In the genomic region with DNA sequence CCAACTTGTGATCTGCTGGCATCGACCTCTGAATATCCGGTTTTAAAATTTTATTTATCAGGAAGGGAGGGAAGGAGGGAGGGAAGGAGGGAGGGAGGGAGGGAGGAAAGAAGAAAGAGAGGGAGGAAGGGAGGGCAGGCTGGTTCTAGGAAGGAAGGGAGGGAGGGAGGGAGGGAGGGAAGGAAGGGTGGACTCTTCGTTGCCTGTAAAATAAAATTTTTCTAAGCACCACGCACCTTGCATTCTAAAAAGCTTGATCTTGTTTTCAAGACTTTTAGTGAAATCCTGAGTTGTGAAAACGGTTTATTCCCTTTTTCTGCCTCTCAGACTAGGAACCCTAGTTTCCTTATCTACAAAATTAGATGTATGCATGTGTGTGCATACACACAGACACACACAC, we compare ENCODE assay signal across 40 cellular contexts.
"Had no signal": no experiment of that assay in that cellular context is flagged by ENCODE, and none has a peak within 500 bp of the region (broad histone marks: within the 10 kb centered on the region; RNA-seq: fewer than 3 reads in every experiment).

No MANE protein-coding gene starts in this region.

- H3K4me1 ChIP-seq: adrenal gland, ascending aorta, body of pancreas, breast epithelium had no signal

- H3K27me3 ChIP-seq: adrenal gland, ascending aorta, body of pancreas, brain microvascular endothelial cell, breast epithelium, cardiac muscle cell had no signal

- H3K4me3 ChIP-seq: adrenal gland, ascending aorta, body of pancreas, breast epithelium, cardiac muscle cell had no signal

- H3K4me3 Mint-ChIP-seq: activated naive CD4-positive, alpha-beta T cell treated with anti-CD3 and anti-CD28 coated beads for 36 hours; activated naive CD4-positive, alpha-beta T cell treated with anti-CD3 and anti-CD28 coated beads, Interleukin-2, amount 10 ng/mL, durations not matched to agents 7 days and 5 days; activated naive CD4-positive, alpha-beta T cell treated with anti-CD3 and anti-CD28 coated beads, Interleukin-2, amount 50 U/mL, for 24 hours; activated naive CD8-positive, alpha-beta T cell; activated naive CD8-positive, alpha-beta T cell treated with anti-CD3 and anti-CD28 coated beads for 36 hours; activated naive CD8-positive, alpha-beta T cell treated with anti-CD3 and anti-CD28 coated beads, Interleukin-2, amount 10 ng/mL, durations not matched to agents 7 days and 5 days; activated naive CD8-positive, alpha-beta T cell treated with anti-CD3 and anti-CD28 coated beads, Interleukin-2, amount 50 U/mL, for 24 hours; activated T-cell treated with anti-CD3 and anti-CD28 coated beads, Interleukin-2, amount 50 U/mL, for 24 hours; activated T-cell treated with anti-CD3 and anti-CD28 coated beads, Interleukin-2, amount 50 U/mL, for 4 hours; activated T-cell treated with anti-CD3 and anti-CD28 coated beads, Interleukin-2, amount 50 U/mL, for 72 hours; activated T-helper 1 cell treated with anti-CD3 and anti-CD28 coated beads, Interleukin-12 subunit alpha, Interleukin-12 subunit beta, Interleukin-2, Interleukin-4 antibody, amounts not matched to agents 30 ng/mL and 10 ng/mL and 1 ng/mL, durations not matched to agents 14 hours and 24 hours and 36 hours; activated T-helper 17 cell treated with anti-CD3 and anti-CD28 coated beads, Interleukin-2, amount 50 U/mL, for 72 hours; brain; central memory CD8-positive, alpha-beta T cell had no signal

- H3K27ac Mint-ChIP-seq: activated naive CD4-positive, alpha-beta T cell treated with anti-CD3 and anti-CD28 coated beads for 36 hours; activated naive CD4-positive, alpha-beta T cell treated with anti-CD3 and anti-CD28 coated beads, Interleukin-2, amount 10 ng/mL, durations not matched to agents 7 days and 5 days; activated naive CD4-positive, alpha-beta T cell treated with anti-CD3 and anti-CD28 coated beads, Interleukin-2, amount 50 U/mL, for 24 hours; activated naive CD4-positive, alpha-beta T cell treated with anti-CD3 and anti-CD28 coated beads, Interleukin-2, amount 50 U/mL, for 72 hours; activated naive CD8-positive, alpha-beta T cell; activated naive CD8-positive, alpha-beta T cell treated with anti-CD3 and anti-CD28 coated beads for 36 hours; activated naive CD8-positive, alpha-beta T cell treated with anti-CD3 and anti-CD28 coated beads, Interleukin-2, amount 10 ng/mL, durations not matched to agents 7 days and 5 days; activated naive CD8-positive, alpha-beta T cell treated with anti-CD3 and anti-CD28 coated beads, Interleukin-2, amount 50 U/mL, for 24 hours; activated T-cell treated with anti-CD3 and anti-CD28 coated beads, Interleukin-2, amount 50 U/mL, for 24 hours; activated T-cell treated with anti-CD3 and anti-CD28 coated beads, Interleukin-2, amount 50 U/mL, for 72 hours; activated T-helper 1 cell treated with anti-CD3 and anti-CD28 coated beads, Interleukin-12 subunit alpha, Interleukin-12 subunit beta, Interleukin-2, Interleukin-4 antibody, amounts not matched to agents 30 ng/mL and 10 ng/mL and 1 ng/mL, durations not matched to agents 14 hours and 24 hours and 36 hours; activated T-helper 17 cell treated with anti-CD3 and anti-CD28 coated beads, Interleukin-2, amount 50 U/mL, for 72 hours; activated T-helper 2 cell treated with anti-CD3 and anti-CD28 coated beads, Interferon-gamma antibody, Interleukin-2, Interleukin-4, amounts not matched to agents 10 μg/mL and 5 μg/mL and 100 μg/mL, durations not matched to agents 14 hours and 24 hours and 36 hours; brain had no signal

- H3K36me3 ChIP-seq: adrenal gland, ascending aorta, brain microvascular endothelial cell, breast epithelium, cardiac muscle cell had no signal

- H3K36me3 Mint-ChIP-seq: activated naive CD4-positive, alpha-beta T cell treated with anti-CD3 and anti-CD28 coated beads, Interleukin-2, amount 10 ng/mL, durations not matched to agents 7 days and 5 days; activated naive CD4-positive, alpha-beta T cell treated with anti-CD3 and anti-CD28 coated beads, Interleukin-2, amount 50 U/mL, for 24 hours; activated naive CD4-positive, alpha-beta T cell treated with anti-CD3 and anti-CD28 coated beads, Interleukin-2, amount 50 U/mL, for 72 hours; activated naive CD8-positive, alpha-beta T cell; activated naive CD8-positive, alpha-beta T cell treated with anti-CD3 and anti-CD28 coated beads for 36 hours; activated naive CD8-positive, alpha-beta T cell treated with anti-CD3 and anti-CD28 coated beads, Interleukin-2, amount 10 ng/mL, durations not matched to agents 7 days and 5 days; brain had no signal

- DNase-seq: activated effector memory CD4-positive, alpha-beta T cell treated with anti-CD3 and anti-CD28 coated beads, Interleukin-2, amount 50 U/mL, for 16 hours; activated effector memory CD4-positive, alpha-beta T cell treated with Interleukin-2 at 50 U/mL for 16 hours; activated gamma-delta T cell; activated gamma-delta T cell treated with Interleukin-2 at 50 U/mL for 16 hours; activated naive CD4-positive, alpha-beta T cell; activated naive CD4-positive, alpha-beta T cell treated with anti-CD3 and anti-CD28 coated beads for 36 hours; activated naive CD4-positive, alpha-beta T cell treated with anti-CD3 and anti-CD28 coated beads, Interleukin-2, amount 10 ng/mL, durations not matched to agents 7 days and 5 days; activated naive CD4-positive, alpha-beta T cell treated with anti-CD3 and anti-CD28 coated beads, Interleukin-2, amount 50 U/mL, for 16 hours; activated naive CD4-positive, alpha-beta T cell treated with Interleukin-2 at 50 U/mL for 16 hours; activated naive CD8-positive, alpha-beta T cell treated with anti-CD3 and anti-CD28 coated beads for 36 hours; activated naive CD8-positive, alpha-beta T cell treated with anti-CD3 and anti-CD28 coated beads, Interleukin-2, amount 10 ng/mL, durations not matched to agents 7 days and 5 days; activated naive CD8-positive, alpha-beta T cell treated with anti-CD3 and anti-CD28 coated beads, Interleukin-2, amount 50 U/mL, for 24 hours; activated T-cell treated with anti-CD3 and anti-CD28 coated beads, Interleukin-2, amount 50 U/mL, for 1 hour; activated T-cell treated with anti-CD3 and anti-CD28 coated beads, Interleukin-2, amount 50 U/mL, for 24 hours; activated T-cell treated with anti-CD3 and anti-CD28 coated beads, Interleukin-2, amount 50 U/mL, for 4 hours; activated T-cell treated with anti-CD3 and anti-CD28 coated beads, Interleukin-2, amount 50 U/mL, for 48 hours; activated T-cell treated with anti-CD3 and anti-CD28 coated beads, Interleukin-2, amount 50 U/mL, for 72 hours; adrenal gland; amniotic stem cell; amygdala; anterior cingulate cortex; aorta; body of pancreas; brain microvascular endothelial cell; caudate nucleus; central memory CD4-positive, alpha-beta T cell; cerebellar nuclear complex had no signal

- H3K27ac ChIP-seq: adrenal gland, ascending aorta, body of pancreas, brain microvascular endothelial cell, breast epithelium, cardiac muscle cell had no signal

- FAIRE-seq: astrocyte, bronchial epithelial cell had no signal

- H3K4me1 Mint-ChIP-seq: activated naive CD4-positive, alpha-beta T cell treated with anti-CD3 and anti-CD28 coated beads, Interleukin-2, amount 10 ng/mL, durations not matched to agents 7 days and 5 days; activated naive CD4-positive, alpha-beta T cell treated with anti-CD3 and anti-CD28 coated beads, Interleukin-2, amount 50 U/mL, for 24 hours; activated naive CD8-positive, alpha-beta T cell treated with anti-CD3 and anti-CD28 coated beads for 36 hours; activated naive CD8-positive, alpha-beta T cell treated with anti-CD3 and anti-CD28 coated beads, Interleukin-2, amount 10 ng/mL, durations not matched to agents 7 days and 5 days; activated naive CD8-positive, alpha-beta T cell treated with anti-CD3 and anti-CD28 coated beads, Interleukin-2, amount 50 U/mL, for 24 hours; activated T-helper 17 cell treated with anti-CD3 and anti-CD28 coated beads, Interleukin-2, amount 50 U/mL, for 72 hours; brain; central memory CD8-positive, alpha-beta T cell had no signal

- H3K9me3 Mint-ChIP-seq: activated naive CD4-positive, alpha-beta T cell treated with anti-CD3 and anti-CD28 coated beads for 36 hours; activated naive CD4-positive, alpha-beta T cell treated with anti-CD3 and anti-CD28 coated beads, Interleukin-2, amount 10 ng/mL, durations not matched to agents 7 days and 5 days; activated naive CD4-positive, alpha-beta T cell treated with anti-CD3 and anti-CD28 coated beads, Interleukin-2, amount 50 U/mL, for 24 hours; activated naive CD4-positive, alpha-beta T cell treated with anti-CD3 and anti-CD28 coated beads, Interleukin-2, amount 50 U/mL, for 72 hours; activated naive CD8-positive, alpha-beta T cell treated with anti-CD3 and anti-CD28 coated beads for 36 hours; activated naive CD8-positive, alpha-beta T cell treated with anti-CD3 and anti-CD28 coated beads, Interleukin-2, amount 10 ng/mL, durations not matched to agents 7 days and 5 days; activated naive CD8-positive, alpha-beta T cell treated with anti-CD3 and anti-CD28 coated beads, Interleukin-2, amount 50 U/mL, for 24 hours; activated T-cell treated with anti-CD3 and anti-CD28 coated beads, Interleukin-2, amount 50 U/mL, for 24 hours; activated T-cell treated with anti-CD3 and anti-CD28 coated beads, Interleukin-2, amount 50 U/mL, for 4 hours; activated T-cell treated with anti-CD3 and anti-CD28 coated beads, Interleukin-2, amount 50 U/mL, for 72 hours; activated T-helper 1 cell treated with anti-CD3 and anti-CD28 coated beads, Interleukin-12 subunit alpha, Interleukin-12 subunit beta, Interleukin-2, Interleukin-4 antibody, amounts not matched to agents 30 ng/mL and 10 ng/mL and 1 ng/mL, durations not matched to agents 14 hours and 24 hours and 36 hours; activated T-helper 17 cell treated with anti-CD3 and anti-CD28 coated beads, Interleukin-2, amount 50 U/mL, for 72 hours; activated T-helper 2 cell treated with anti-CD3 and anti-CD28 coated beads, Interferon-gamma antibody, Interleukin-2, Interleukin-4, amounts not matched to agents 10 μg/mL and 5 μg/mL and 100 μg/mL, durations not matched to agents 14 hours and 24 hours and 36 hours; brain; central memory CD8-positive, alpha-beta T cell had no signal

- H3K9me3 ChIP-seq: adrenal gland, ascending aorta, body of pancreas, breast epithelium had no signal

- ATAC-seq: activated naive CD4-positive, alpha-beta T cell treated with anti-CD3 and anti-CD28 coated beads, Interleukin-2, amount 50 U/mL, for 72 hours; activated naive CD8-positive, alpha-beta T cell treated with anti-CD3 and anti-CD28 coated beads, Interleukin-2, amount 50 U/mL, for 24 hours; activated T-cell treated with anti-CD3 and anti-CD28 coated beads, Interleukin-2, amount 50 U/mL, for 4 hours; activated T-cell treated with anti-CD3 and anti-CD28 coated beads, Interleukin-2, amount 50 U/mL, for 72 hours; activated T-helper 17 cell treated with anti-CD3 and anti-CD28 coated beads, Interleukin-2, amount 50 U/mL, for 72 hours; body of pancreas had no signal

- H3K27me3 Mint-ChIP-seq: activated naive CD4-positive, alpha-beta T cell treated with anti-CD3 and anti-CD28 coated beads, Interleukin-2, amount 50 U/mL, for 24 hours; activated naive CD8-positive, alpha-beta T cell; activated naive CD8-positive, alpha-beta T cell treated with anti-CD3 and anti-CD28 coated beads for 36 hours; activated naive CD8-positive, alpha-beta T cell treated with anti-CD3 and anti-CD28 coated beads, Interleukin-2, amount 10 ng/mL, durations not matched to agents 7 days and 5 days; activated naive CD8-positive, alpha-beta T cell treated with anti-CD3 and anti-CD28 coated beads, Interleukin-2, amount 50 U/mL, for 24 hours; activated T-cell treated with anti-CD3 and anti-CD28 coated beads, Interleukin-2, amount 50 U/mL, for 24 hours; activated T-helper 17 cell treated with anti-CD3 and anti-CD28 coated beads, Interleukin-2, amount 50 U/mL, for 72 hours; brain; central memory CD8-positive, alpha-beta T cell had no signal
